Comparison of ENCODE assay signal across 21 cellular contexts in the genomic region with DNA sequence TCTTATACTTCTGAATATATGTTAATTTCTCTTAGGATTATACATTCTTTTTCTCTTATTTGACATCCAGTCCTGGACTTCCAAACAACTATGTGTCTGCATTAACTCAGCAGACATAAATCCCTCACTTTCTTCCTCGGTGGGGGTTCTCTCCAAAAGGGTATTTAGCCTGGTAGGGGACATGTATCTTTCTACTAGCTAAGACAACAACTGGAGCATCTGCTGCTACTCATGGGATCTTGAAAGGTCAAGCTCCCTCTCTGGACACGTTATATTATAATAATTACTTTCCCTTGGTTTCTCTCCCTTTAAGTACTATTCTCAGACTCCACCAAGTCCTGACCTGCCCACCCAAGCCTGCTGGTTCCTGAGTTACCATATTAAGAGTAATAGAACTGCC.
"Had no signal": no experiment of that assay in that cellular context is flagged by ENCODE, and none has a peak within 500 bp of the region (broad histone marks: within the 10 kb centered on the region; RNA-seq: fewer than 3 reads in every experiment).

No MANE protein-coding gene starts in this region.

- ATAC-seq: Panc1, T-cell had no signal

- H3K9ac ChIP-seq: SK-N-SH had no signal

- H3K4me3 ChIP-seq: MG63 had no signal

- DNase-seq: KBM-7, MG63, NCI-H1092, NCI-H1105 treated with DMSO at 0.1 percent for 48 hours, NCI-H1417 treated with DMSO at 0.1 percent for 48 hours, NCI-H146, NCI-H1694 treated with DMSO at 0.1 percent for 48 hours, NCI-H1930, NCI-H2081, NCI-H2107, NCI-H345, NCI-H446 treated with DMSO at 0.1 percent for 48 hours, NCI-H510A treated with DMSO at 0.1 percent for 48 hours, NCI-H526 treated with DMSO at 0.1 percent for 48 hours, NCI-H774, SHP77, SK-N-SH, SW 1271, T-cell had no signal

- H3K36me3 ChIP-seq: MG63 had no signal

- H3K4me2 ChIP-seq: SK-N-SH had no signal

- H3K9me2 ChIP-seq: SK-N-SH had no signal

- H3K27me3 ChIP-seq: MG63 had no signal

- H3K9me3 ChIP-seq: MG63, SK-N-SH had no signal

- H3K27ac ChIP-seq: RWPE1 had no signal
